Comparison of ENCODE assay signal across 8 cellular contexts in the genomic region with DNA sequence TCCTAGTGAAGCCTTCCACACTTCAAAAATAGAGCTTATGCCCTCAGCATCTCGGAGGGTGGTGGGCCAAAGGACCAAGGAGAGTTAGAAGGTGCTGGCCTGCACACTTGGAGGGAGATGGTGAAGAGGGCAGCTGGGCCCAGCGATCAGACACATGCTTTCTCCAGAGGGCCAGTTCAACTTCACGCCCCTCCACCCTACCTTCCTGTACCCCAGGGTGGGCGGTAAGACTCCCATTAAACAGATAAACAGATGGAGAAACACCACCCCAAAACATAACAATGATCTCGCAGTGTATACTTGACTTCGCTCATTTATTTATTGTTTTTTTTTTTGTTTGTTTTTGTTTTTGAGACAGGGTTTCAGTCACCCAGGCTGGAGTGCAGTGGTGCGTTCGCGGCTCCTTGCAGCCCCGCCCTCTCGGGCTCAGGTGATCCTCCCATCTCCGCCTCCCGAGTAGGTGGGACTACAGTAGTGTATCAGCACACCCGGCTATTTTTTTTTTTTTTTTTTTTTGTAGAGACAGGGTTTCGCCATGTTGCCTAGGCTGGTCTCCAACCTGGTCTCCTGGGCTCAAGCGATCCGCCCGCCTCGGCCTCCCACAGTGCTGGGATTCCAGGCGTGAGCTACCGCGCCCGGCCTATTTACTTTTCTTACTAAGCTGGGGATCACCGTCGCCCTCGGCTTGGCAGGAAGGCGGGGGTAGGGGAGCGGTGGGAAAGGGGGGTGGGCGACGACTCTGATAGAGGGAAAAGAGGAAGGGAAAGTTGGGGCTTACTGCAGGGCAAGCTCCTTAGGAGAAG. TPM values are rescaled to one million over a fixed set of nuclear protein-coding genes. Genes with fewer than 3 reads are reported as not detected.
DNase-seq lines count a peak whose midpoint lies in the region; ATAC-seq, FAIRE-seq and TF ChIP-seq lines count a peak whose summit lies in the region.

No MANE protein-coding gene starts in this region.

- H3K27me3 Mint-ChIP-seq in naive thymus-derived CD4-positive, alpha-beta T cell: no peaks in the 10 kb centered on the region

- intact Hi-C loops in naive thymus-derived CD4-positive, alpha-beta T cell (cut with micrococcal nuclease): loop anchor here (1.0 to 5.0 kb wide), 13 partner anchors 12 to 392 kb away; a partner anchor contains a TSS

- H3K4me3 ChIP-seq in A549 (peak overlapping the region; percentile 97), epithelial cell of esophagus (ENCODE audit: low read length) (peak overlapping the region; percentile 99)
- peak overlapping the region; percentile 88 for H3K4me3 ChIP-seq in naive thymus-derived CD4-positive, alpha-beta T cell (ENCODE audit: low read length)

- no peaks in the 10 kb centered on the region for H3K27me3 ChIP-seq in naive thymus-derived CD4-positive, alpha-beta T cell (ENCODE audit: control insufficient read depth in 2 of 2, insufficient read depth in 2 of 2, low read length in 2 of 2)

- no peak for TF ChIP-seq EP300 in A549 (IDR thresholded peaks at IDR 0.05)

- ATAC-seq in A549 (peak; percentile 81 to 87), GM18907 (IDR thresholded peaks at IDR 0.05; ENCODE audit: unreplicated experiment) (peak; percentile 49), HG03521 (IDR thresholded peaks at IDR 0.05; ENCODE audit: unreplicated experiment) (peak; percentile 39)
- ATAC-seq in naive thymus-derived CD4-positive, alpha-beta T cell: peak; percentile 76

- no peak for TF ChIP-seq RAD21 in A549 (conservative IDR thresholded peaks at IDR 0.05 in 1 of 2, IDR thresholded peaks at IDR 0.05 in 1 of 2)

- peaks cover 35% of the 10 kb centered on the region for H3K4me1 ChIP-seq in A549
- H3K4me1 ChIP-seq in naive thymus-derived CD4-positive, alpha-beta T cell (ENCODE audit: control insufficient read depth in 2 of 2, insufficient read depth in 2 of 2, low read length in 2 of 2): peaks cover 12 to 14% of the 10 kb centered on the region in 2 donors

- FAIRE-seq in A549 (lab: Jason Lieb, UNC): no peak

- 12% methylated on average over 26 of the region's 30 CpGs for WGBS in A549 (ENCODE audit: missing lambda C conversion rate)

- peak overlapping the region; percentile 81 to 97 (median 95) for H3K27ac Mint-ChIP-seq in naive thymus-derived CD4-positive, alpha-beta T cell

- no peak for TF ChIP-seq CTCF in A549 (IDR thresholded peaks at IDR 0.05)
- no peak for TF ChIP-seq CTCF in epithelial cell of esophagus (IDR thresholded peaks at IDR 0.05; ENCODE audit: insufficient read depth, low read depth, low read length, missing control alignments)

- TF ChIP-seq POLR2A in A549 (IDR thresholded peaks at IDR 0.05; ENCODE audit: low read length): no peak

- POLR2A ChIA-PET in A549 (lab: Yijun Ruan, JAX): interaction anchor here (0.6 to 2.1 kb wide), 5 partner anchors 9 to 192 kb away, joined by 3 to 9 read pairs (median 5); a partner anchor contains a TSS
- POLR2A ChIA-PET in naive thymus-derived CD4-positive, alpha-beta T cell (lab: Charles Lee): interaction anchor here (0.6 to 6.7 kb wide), 16 partner anchors 8 to 294 kb away, joined by 3 to 157 read pairs (median 8); a partner anchor contains a TSS

- CTCF ChIA-PET in A549 (lab: Yijun Ruan, JAX): interaction anchor here (0.9 to 2.5 kb wide), 10 partner anchors 9 to 219 kb away, joined by 3 to 11 read pairs (median 3); a partner anchor contains a TSS
- CTCF ChIA-PET in naive thymus-derived CD4-positive, alpha-beta T cell (lab: Charles Lee): interaction anchor here (0.5 to 2.6 kb wide), 10 partner anchors 15 to 255 kb away, joined by 3 to 9 read pairs (median 4); a partner anchor contains a TSS

- peak overlapping the region; percentile 89 to 97 (median 94) for H3K4me3 Mint-ChIP-seq in naive thymus-derived CD4-positive, alpha-beta T cell

- peaks cover 14 to 37% (median 27%) of the 10 kb centered on the region in 7 donors for H3K4me1 Mint-ChIP-seq in naive thymus-derived CD4-positive, alpha-beta T cell

- no peaks in the 10 kb centered on the region for H3K9me3 ChIP-seq in A549
- no peaks in the 10 kb centered on the region for H3K9me3 ChIP-seq in naive thymus-derived CD4-positive, alpha-beta T cell (ENCODE audit: control insufficient read depth in 2 of 3, low read length in 3 of 3)

- DNase-seq in A549 (ENCODE audit: low read depth in 1 of 2, low spot score in 1 of 2) (peak in 1 of 2 experiments; percentile 82), epithelial cell of esophagus (ENCODE audit: low read depth) (peak; percentile 92)
- DNase-seq in NK-92 treated with Interleukin-12 subunit alpha and Interleukin-12 subunit beta, amount 100 ng/mL, for 24 hours (lab: John Stamatoyannopoulos, UW): peak; percentile 73
- peak; percentile 84 for DNase-seq in activated CD8-positive, alpha-beta memory T cell treated with anti-CD3 and anti-CD28 coated beads, Interleukin-2, amount 50 U/mL, for 4 hours
- peak; percentile 46 to 89 (median 81) for DNase-seq in naive thymus-derived CD4-positive, alpha-beta T cell
- DNase-seq in stimulated activated naive CD4-positive, alpha-beta T cell (lab: John Stamatoyannopoulos, UW): peak; percentile 62 to 87 (median 80)

- peaks cover 0 to 12% (median 4%) of the 10 kb centered on the region in 5 donors for H3K36me3 Mint-ChIP-seq in naive thymus-derived CD4-positive, alpha-beta T cell

- H3K36me3 ChIP-seq in naive thymus-derived CD4-positive, alpha-beta T cell (ENCODE audit: control insufficient read depth in 2 of 3, insufficient read depth in 3 of 3, low read length in 3 of 3): peaks cover 0 to 3% (median 0%) of the 10 kb centered on the region in 3 experiments

- peak overlapping the region; percentile 89 to 95 for H3K27ac ChIP-seq in A549
- H3K27ac ChIP-seq in naive thymus-derived CD4-positive, alpha-beta T cell (ENCODE audit: low read depth, low read length): peak overlapping the region; percentile 90

- no peaks in the 10 kb centered on the region for H3K9me3 Mint-ChIP-seq in naive thymus-derived CD4-positive, alpha-beta T cell

- H3K4me2 ChIP-seq in A549: peak overlapping the region; percentile 87

TF ChIP-seq in A549, 52 proteins besides CTCF, POLR2A, EP300 and RAD21 (continues in another document):
- TF ChIP-seq, protein P1, sequence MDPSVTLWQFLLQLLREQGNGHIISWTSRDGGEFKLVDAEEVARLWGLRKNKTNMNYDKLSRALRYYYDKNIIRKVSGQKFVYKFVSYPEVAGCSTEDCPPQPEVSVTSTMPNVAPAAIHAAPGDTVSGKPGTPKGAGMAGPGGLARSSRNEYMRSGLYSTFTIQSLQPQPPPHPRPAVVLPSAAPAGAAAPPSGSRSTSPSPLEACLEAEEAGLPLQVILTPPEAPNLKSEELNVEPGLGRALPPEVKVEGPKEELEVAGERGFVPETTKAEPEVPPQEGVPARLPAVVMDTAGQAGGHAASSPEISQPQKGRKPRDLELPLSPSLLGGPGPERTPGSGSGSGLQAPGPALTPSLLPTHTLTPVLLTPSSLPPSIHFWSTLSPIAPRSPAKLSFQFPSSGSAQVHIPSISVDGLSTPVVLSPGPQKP (IDR thresholded peaks at IDR 0.05; ENCODE audit: low read depth, low read length): no peak

RNA-seq across cellular contexts. Expression of a gene that starts 1.8 kb away (rescaled TPM):
- 0.09 and 0.12 TPM in 2 replicates for polyA plus RNA-seq in A549 (2011; rRNA removed)
- 0.20 and 0.31 TPM in 2 replicates for polyA plus RNA-seq in A549 (2012; cell fraction: cytosol; rRNA removed)
- 0.13 and 0.16 TPM in 2 replicates for polyA plus RNA-seq in A549 (2012; cell fraction: nucleus; rRNA removed)
- 0.07 to 0.13 TPM (median 0.07 TPM) in 3 replicates for polyA plus RNA-seq in A549 (2017; fragmentation: RNase III; extraction: RNeasy Plus Mini Kit Qiagen cat#74134 plus additional on column Dnase treatment)
- 0.24 and 0.33 TPM in 2 replicates for polyA minus RNA-seq in A549 (2011; rRNA and poly(A)+ RNA removed)
- total RNA-seq in naive thymus-derived CD4-positive, alpha-beta T cell: under 1 TPM in 4 of 5 experiments, not detected in 1; 0.19 to 0.78 (median 0.51) TPM
- polyA plus RNA-seq in naive thymus-derived CD4-positive, alpha-beta T cell: under 1 TPM; 0.32 to 0.41 TPM

RNA-seq across cellular contexts. Expression of a gene that starts 17.1 kb away (rescaled TPM):
- 42.5 and 43.7 TPM in 2 replicates for polyA plus RNA-seq in A549 (2011; rRNA removed)
- 58.5 and 59.9 TPM in 2 replicates for polyA plus RNA-seq in A549 (2012; cell fraction: cytosol; rRNA removed)
- polyA plus RNA-seq in A549 (2012; cell fraction: nucleus; rRNA removed): 74.7 and 75.8 TPM in 2 replicates
- 52.1 to 69.3 TPM (median 67.4 TPM) in 3 replicates for polyA plus RNA-seq in A549 (2017; fragmentation: RNase III; extraction: RNeasy Plus Mini Kit Qiagen cat#74134 plus additional on column Dnase treatment)
- polyA minus RNA-seq in A549 (2011; rRNA and poly(A)+ RNA removed): 28.0 and 34.8 TPM in 2 replicates
- 10 to 100 TPM; 27.0 to 69.0 (median 31.9) TPM for total RNA-seq in naive thymus-derived CD4-positive, alpha-beta T cell
- polyA plus RNA-seq in naive thymus-derived CD4-positive, alpha-beta T cell: 10 to 100 TPM; 60.1 to 67.2 TPM

RNA-seq across cellular contexts. Expression of a gene that starts 28.9 kb away (rescaled TPM):
- polyA plus RNA-seq in A549 (2011; rRNA removed) (3.7 and 4.8 TPM in 2 replicates), A549 (2017; fragmentation: RNase III; extraction: RNeasy Plus Mini Kit Qiagen cat#74134 plus additional on column Dnase treatment) (8.7 to 10.4 TPM (median 9.4 TPM) in 3 replicates)
- polyA plus RNA-seq in A549 (2012; cell fraction: cytosol; rRNA removed): 15.0 and 18.4 TPM in 2 replicates
- 29.5 and 44.2 TPM in 2 replicates for polyA plus RNA-seq in A549 (2012; cell fraction: nucleus; rRNA removed)
- polyA minus RNA-seq in A549 (2011; rRNA and poly(A)+ RNA removed): 2.8 and 3.2 TPM in 2 replicates
- total RNA-seq in naive thymus-derived CD4-positive, alpha-beta T cell: 10 to 100 TPM; 10.8 to 21.0 (median 14.1) TPM
- polyA plus RNA-seq in naive thymus-derived CD4-positive, alpha-beta T cell: 10 to 100 TPM; 26.7 to 40.4 TPM

RNA-seq across cellular contexts. Expression of a gene that starts 30.9 kb away (rescaled TPM):
- polyA plus RNA-seq in A549 (2011; rRNA removed) (0.14 and 0.19 TPM in 2 replicates), A549 (2017; fragmentation: RNase III; extraction: RNeasy Plus Mini Kit Qiagen cat#74134 plus additional on column Dnase treatment) (0.42 to 0.75 TPM (median 0.70 TPM) in 3 replicates)
- 0.28 and 0.54 TPM in 2 replicates for polyA plus RNA-seq in A549 (2012; cell fraction: cytosol; rRNA removed)
- polyA plus RNA-seq in A549 (2012; cell fraction: nucleus; rRNA removed): 0.45 and 0.83 TPM in 2 replicates
- polyA minus RNA-seq in A549 (2011; rRNA and poly(A)+ RNA removed): 0.15 and 0.66 TPM in 2 replicates
- 10 to 100 TPM in 3 of 5 experiments, 1 to 10 TPM in 2; 3.5 to 16.9 (median 11.2) TPM for total RNA-seq in naive thymus-derived CD4-positive, alpha-beta T cell
- polyA plus RNA-seq in naive thymus-derived CD4-positive, alpha-beta T cell: 1 to 10 TPM; 3.9 to 4.5 TPM

RNA-seq across cellular contexts. Expression of a gene that starts 53.0 kb away (rescaled TPM):
- 114 and 135 TPM in 2 replicates for polyA plus RNA-seq in A549 (2011; rRNA removed)
- polyA plus RNA-seq in A549 (2012; cell fraction: cytosol; rRNA removed): 86.7 and 109 TPM in 2 replicates
- 98.9 and 106 TPM in 2 replicates for polyA plus RNA-seq in A549 (2012; cell fraction: nucleus; rRNA removed)
- 81.3 to 86.1 TPM (median 85.8 TPM) in 3 replicates for polyA plus RNA-seq in A549 (2017; fragmentation: RNase III; extraction: RNeasy Plus Mini Kit Qiagen cat#74134 plus additional on column Dnase treatment)
- polyA minus RNA-seq in A549 (2011; rRNA and poly(A)+ RNA removed): 164 and 202 TPM in 2 replicates
- 10 to 100 TPM; 47.5 to 69.4 (median 58.9) TPM for total RNA-seq in naive thymus-derived CD4-positive, alpha-beta T cell
- polyA plus RNA-seq in naive thymus-derived CD4-positive, alpha-beta T cell: 10 to 100 TPM; 49.8 to 66.0 TPM
